In genomic region chr1:173420330-173420806, GRCh38 we compare ENCODE assay signal across 8 cellular contexts. TPM values are rescaled to one million over a fixed set of nuclear protein-coding genes. Genes with fewer than 3 reads are reported as not detected.
DNase-seq lines count a peak whose midpoint lies in the region; TF ChIP-seq lines count a peak whose summit lies in the region.

No MANE protein-coding gene starts in this region.

- H3K9ac ChIP-seq in skeletal muscle tissue (ENCODE audit: low read depth in 1 of 3, low read length in 3 of 3): peak overlapping the region in 2 of 3 donors; percentile 14 to 40

- H3K27ac ChIP-seq in ascending aorta (no peak overlapping the region), skeletal muscle tissue (ENCODE audit: low read depth, low read length) (no peak overlapping the region)

- H3K36me3 ChIP-seq in ascending aorta: peaks cover 0 to 3% of the 10 kb centered on the region in 2 donors
- H3K36me3 ChIP-seq in skeletal muscle tissue (ENCODE audit: control insufficient read depth in 3 of 3, insufficient read depth in 3 of 3, low read length in 3 of 3): peaks cover 0 to 6% (median 5%) of the 10 kb centered on the region in 3 donors

- DNase-seq in 8988T: peak; percentile 15
- no peak for DNase-seq in GM13976 (ENCODE audit: low spot score)
- DNase-seq in NCI-H1694 (lab: John Stamatoyannopoulos, UW): peak; percentile 58
- DNase-seq in SW480 (ENCODE audit: low spot score): peak; percentile 63
- peak in 1 of 2 donors; percentile 69 for DNase-seq in ascending aorta (ENCODE audit: low spot score in 2 of 2)
- peak in 26 of 51 donors; percentile 1 to 58 (median 23) for DNase-seq in hypothalamus (lab: John Stamatoyannopoulos, UW)
- no peak for DNase-seq in cerebellum (ENCODE audit: low spot score)

- no peaks in the 10 kb centered on the region for H3K4me1 ChIP-seq in ascending aorta
- peaks cover 3 to 4% (median 3%) of the 10 kb centered on the region in 3 donors for H3K4me1 ChIP-seq in skeletal muscle tissue (ENCODE audit: control insufficient read depth in 3 of 3, insufficient read depth in 3 of 3, low read length in 3 of 3)

- TF ChIP-seq CTCF in GM13976 (IDR thresholded peaks at IDR 0.05; ENCODE audit: borderline replicate concordance, control extremely low read depth, extremely low read depth, insufficient read depth, missing control alignments): peak; percentile 55
- TF ChIP-seq CTCF in ascending aorta (IDR thresholded peaks at IDR 0.05): peak; percentile 56 to 80 (median 72)

- in situ Hi-C loops in GM13976 (cut with MboI; ENCODE audit: low sequenced_read_pairs, unreplicated experiment): no loop called here

- no peaks in the 10 kb centered on the region for H3K27me3 ChIP-seq in ascending aorta
- no peaks in the 10 kb centered on the region for H3K27me3 ChIP-seq in skeletal muscle tissue (ENCODE audit: control insufficient read depth in 3 of 3, insufficient read depth in 3 of 3, low read length in 3 of 3)

- H3K9me3 ChIP-seq in ascending aorta (no peaks in the 10 kb centered on the region), skeletal muscle tissue (ENCODE audit: control insufficient read depth in 3 of 3, low read length in 3 of 3) (no peaks in the 10 kb centered on the region)

- intact Hi-C loops in ascending aorta (cut with DNase I): loop anchor here (2.0 to 10.0 kb wide), 2 partner anchors 448 to 604 kb away; partner anchors contain the start of genes RC3H1 and ZBTB37

- H3K4me3 ChIP-seq in ascending aorta (peak overlapping the region in 1 of 2 donors; percentile 16), skeletal muscle tissue (ENCODE audit: low read length in 3 of 3) (peak overlapping the region in 1 of 3 donors; percentile 60)

RNA-seq across cellular contexts. Expression of gene PRDX6, which starts 56.8 kb away (rescaled TPM):
- 163 TPM for total RNA-seq in ascending aorta
- total RNA-seq in skeletal muscle tissue: 304 TPM
- total RNA-seq in cerebellum: 35.6 TPM

Comparison
In these comparisons a context has a peak if more than half of its experiments do, and no peak if none do; other contexts are left out.
1. DNase-seq: peak in 8988T (single experiment), NCI-H1694 (single experiment), SW480 (single experiment) and hypothalamus (26 of 51); none in GM13976 (single experiment) and cerebellum (single experiment).